ENCODE assay signal across 15 cellular contexts in the genomic region with DNA sequence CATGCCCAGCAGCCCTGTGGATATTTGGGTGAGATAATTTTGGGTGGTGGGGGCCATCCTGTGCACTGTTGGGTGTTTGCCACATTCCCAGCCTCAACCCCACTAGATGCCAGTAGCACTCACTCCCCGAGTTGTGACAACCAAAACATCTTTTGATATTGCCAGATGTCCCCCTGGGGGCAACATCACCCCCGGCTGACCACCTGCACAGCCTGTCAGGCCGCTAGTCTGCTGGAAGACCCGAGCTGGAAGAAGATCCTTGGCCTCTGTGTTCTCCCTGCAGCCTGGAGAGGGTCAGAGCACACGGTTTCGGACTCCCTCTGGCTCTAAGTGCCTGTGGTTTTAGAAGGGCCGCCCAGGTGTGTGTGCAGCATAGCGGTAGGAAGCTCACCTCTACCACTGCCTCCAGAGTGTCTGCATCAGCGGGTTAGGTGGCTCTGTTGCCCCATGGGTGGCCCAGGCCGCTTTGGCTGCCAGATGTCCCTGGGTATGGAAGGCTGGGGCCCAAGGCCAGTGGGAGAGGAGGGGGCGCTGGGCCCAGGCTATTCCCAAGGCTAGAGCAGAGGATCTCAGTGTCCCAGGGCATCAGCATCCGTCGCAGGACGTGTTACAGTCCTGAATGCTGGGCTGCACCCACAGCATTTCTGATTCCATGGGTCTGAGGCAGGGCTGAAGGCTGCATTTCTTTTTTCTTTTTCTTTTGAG.
DNase-seq lines count a peak whose midpoint lies in the region; ATAC-seq, FAIRE-seq and TF ChIP-seq lines count a peak whose summit lies in the region.
"Had no signal": no experiment of that assay in that cellular context is flagged by ENCODE, and none has a peak within 500 bp of the region (broad histone marks: within the 10 kb centered on the region; RNA-seq: fewer than 3 reads in every experiment).

No MANE protein-coding gene starts in this region.

- H3K4me1 ChIP-seq in right lobe of liver (peaks cover 0 to 19% (median 5%) of the 10 kb centered on the region in 4 donors), HepG2 (ENCODE audit: insufficient read depth, low read length) (peaks cover 31% of the 10 kb centered on the region), aorta (ENCODE audit: control insufficient read depth in 1 of 2, insufficient read depth in 2 of 2, low read length in 2 of 2) (no peaks in the 10 kb centered on the region)

- TF ChIP-seq EP300 in HepG2 (IDR thresholded peaks at IDR 0.05; ENCODE audit: low read depth in 2 of 2, low read length in 2 of 2) (no peak), HepG2 (CRISPR knock-in tag; IDR thresholded peaks at IDR 0.05; ENCODE audit: borderline replicate concordance) (no peak)

- TF ChIP-seq CTCF in right lobe of liver (IDR thresholded peaks at IDR 0.05) (no peak), HepG2 (CRISPR knock-in tag; IDR thresholded peaks at IDR 0.05) (no peak)

- H4K20me1 ChIP-seq in HepG2 (ENCODE audit: insufficient read depth, low read length): peaks cover 4% of the 10 kb centered on the region; the same call in 1 of the 2 replicates

- intact Hi-C loops in right lobe of liver (cut with DNase I): no loop called here
- intact Hi-C loops in HepG2 (cut with micrococcal nuclease; ENCODE audit: unreplicated experiment): no loop called here
- intact Hi-C loops in left cardiac atrium (cut with DNase I): no loop called here
- intact Hi-C loops in aorta (cut with DNase I): no loop called here

- TF ChIP-seq RAD21 in HepG2 (CRISPR knock-in tag; IDR thresholded peaks at IDR 0.05): no peak

- CTCF ChIA-PET in HepG2 (lab: Yijun Ruan, JAX; ENCODE audit: low intra/inter-chr PET ratio, low total read pairs): interaction anchor here (1.2 to 1.5 kb wide), 2 partner anchors 145 to 147 kb away, joined by 3 read pairs; no protein-coding TSS in a partner anchor

- H3K4me2 ChIP-seq in HepG2 (ENCODE audit: low read depth, low read length): no peak overlapping the region
- H3K4me2 ChIP-seq: GM23338 had no signal

- H3K9ac ChIP-seq in HepG2 (ENCODE audit: insufficient read depth, low read depth, low read length): no peak overlapping the region

- no TSS peak for BruUV-seq in HepG2 (replicated peaks; lab: Mats Ljungman, UMichigan)

- H3K9me3 ChIP-seq in right lobe of liver (no peaks in the 10 kb centered on the region), HepG2 (ENCODE audit: low read length) (no peaks in the 10 kb centered on the region), aorta (ENCODE audit: control insufficient read depth, low read length) (no peaks in the 10 kb centered on the region)
- H3K9me3 ChIP-seq: esophagus muscularis mucosa, tibial artery had no signal

- no peak overlapping the region for H2AFZ ChIP-seq in HepG2 (ENCODE audit: low read length)
- H2AFZ ChIP-seq: GM23338 had no signal

- peak; percentile 39 for DNase-seq in DMS153 (lab: John Stamatoyannopoulos, UW)
- no peak for DNase-seq in DMS153 treated with DMSO at 0.1 percent for 48 hours (lab: John Stamatoyannopoulos, UW; ENCODE audit: unreplicated experiment)
- DNase-seq in right lobe of liver: peak in 2 of 3 donors; percentile 41
- DNase-seq in HepG2 (ENCODE audit: low spot score): no peak
- DNase-seq in left cardiac atrium: peak; percentile 15
- peak; percentile 39 to 62 for DNase-seq in aorta
- no peak for DNase-seq in KBM-7
- no peak for DNase-seq in SKM-1 (lab: John Stamatoyannopoulos, UW; ENCODE audit: unreplicated experiment)
- DNase-seq: activated CD4-positive, alpha-beta T cell treated with anti-CD3 and anti-CD28 coated beads, Interleukin-2, amount 10 ng/mL, durations not matched to agents 7 days and 5 days; NCI-H2081; tibial artery had no signal

- H3K36me3 ChIP-seq in right lobe of liver (no peaks in the 10 kb centered on the region), HepG2 (replicated peaks in 1 of 2; ENCODE audit: control insufficient read depth in 1 of 2, insufficient read depth in 2 of 2, low read length in 2 of 2) (no peaks in the 10 kb centered on the region), aorta (ENCODE audit: control insufficient read depth in 1 of 2, insufficient read depth in 2 of 2, low read length in 1 of 2) (no peaks in the 10 kb centered on the region)
- H3K36me3 ChIP-seq: esophagus muscularis mucosa, tibial artery had no signal

- in situ Hi-C loops in HepG2 (cut with HindIII; ENCODE audit: extremely low pct_ligation_motif_present, low pct_unique_long_range_greater_than_20kb) (no loop called here), KBM-7 (cut with MboI; ENCODE audit: low pct_unique_long_range_greater_than_20kb, low sequenced_read_pairs) (no loop called here)

- H3K27me3 ChIP-seq in right lobe of liver (no peaks in the 10 kb centered on the region), HepG2 (ENCODE audit: control insufficient read depth in 1 of 2, insufficient read depth in 2 of 2, low read length in 2 of 2) (peaks cover 0 to 3% of the 10 kb centered on the region in 2 experiments; a peak in 1 of 5 replicates), aorta (ENCODE audit: control insufficient read depth in 1 of 2, insufficient read depth in 2 of 2, low read length in 1 of 2) (no peaks in the 10 kb centered on the region)
- H3K27me3 ChIP-seq: esophagus muscularis mucosa, tibial artery had no signal

- H3K27ac ChIP-seq in right lobe of liver (no peak overlapping the region), HepG2 (ENCODE audit: extremely low read length, insufficient read depth, low read length) (no peak overlapping the region), aorta (ENCODE audit: low read depth in 1 of 2, low read length in 2 of 2) (no peak overlapping the region)
- H3K27ac ChIP-seq: 22Rv1, esophagus muscularis mucosa, tibial artery had no signal

- ATAC-seq in right lobe of liver (no peak), HepG2 (no peak), left cardiac atrium (no peak), aorta (ENCODE audit: low FRiP score) (no peak)

- H3K4me3 ChIP-seq in right lobe of liver (no peak overlapping the region), HepG2 (replicated peaks in 1 of 3; ENCODE audit: insufficient read depth in 1 of 3, low read depth in 2 of 3, low read length in 3 of 3) (no peak overlapping the region), aorta (ENCODE audit: low read length in 2 of 2) (no peak overlapping the region)
- H3K4me3 ChIP-seq: esophagus muscularis mucosa, GM23338, tibial artery had no signal

- H3K79me2 ChIP-seq in HepG2 (ENCODE audit: insufficient read depth, low read length): no peaks in the 10 kb centered on the region

- no peak for FAIRE-seq in HepG2 (lab: Jason Lieb, UNC)
- FAIRE-seq: islet of Langerhans had no signal

- TF ChIP-seq POLR2A in right lobe of liver (IDR thresholded peaks at IDR 0.05) (no peak), HepG2 (IDR thresholded peaks at IDR 0.05; ENCODE audit: insufficient read depth in 1 of 2, low read depth in 2 of 2, low read length in 2 of 2) (no peak)

- 89% methylated on average over 4 of the region's 14 CpGs for WGBS in right lobe of liver (ENCODE audit: insufficient coverage, low coverage, low lambda C conversion rate, missing lambda C conversion rate)
- 66% methylated on average over 8 of the region's 14 CpGs for WGBS in HepG2 (ENCODE audit: low lambda C conversion rate)
- 90 to 93% methylated on average over 14 of the region's 14 CpGs for WGBS in aorta, 2 donors

- POLR2A ChIA-PET in HepG2 (lab: Yijun Ruan, JAX): interaction anchor here (0.9 kb wide), 1 partner anchor 194 kb away, joined by 3 read pairs; no protein-coding TSS in a partner anchor

TF ChIP-seq in HepG2, 621 proteins besides CTCF, POLR2A, EP300 and RAD21 (continues in another document):
- TF ChIP-seq TOPORS (CRISPR knock-in tag; IDR thresholded peaks at IDR 0.05): no peak
- TF ChIP-seq CBFB (CRISPR knock-in tag; IDR thresholded peaks at IDR 0.05): no peak
- TF ChIP-seq, protein P1, sequence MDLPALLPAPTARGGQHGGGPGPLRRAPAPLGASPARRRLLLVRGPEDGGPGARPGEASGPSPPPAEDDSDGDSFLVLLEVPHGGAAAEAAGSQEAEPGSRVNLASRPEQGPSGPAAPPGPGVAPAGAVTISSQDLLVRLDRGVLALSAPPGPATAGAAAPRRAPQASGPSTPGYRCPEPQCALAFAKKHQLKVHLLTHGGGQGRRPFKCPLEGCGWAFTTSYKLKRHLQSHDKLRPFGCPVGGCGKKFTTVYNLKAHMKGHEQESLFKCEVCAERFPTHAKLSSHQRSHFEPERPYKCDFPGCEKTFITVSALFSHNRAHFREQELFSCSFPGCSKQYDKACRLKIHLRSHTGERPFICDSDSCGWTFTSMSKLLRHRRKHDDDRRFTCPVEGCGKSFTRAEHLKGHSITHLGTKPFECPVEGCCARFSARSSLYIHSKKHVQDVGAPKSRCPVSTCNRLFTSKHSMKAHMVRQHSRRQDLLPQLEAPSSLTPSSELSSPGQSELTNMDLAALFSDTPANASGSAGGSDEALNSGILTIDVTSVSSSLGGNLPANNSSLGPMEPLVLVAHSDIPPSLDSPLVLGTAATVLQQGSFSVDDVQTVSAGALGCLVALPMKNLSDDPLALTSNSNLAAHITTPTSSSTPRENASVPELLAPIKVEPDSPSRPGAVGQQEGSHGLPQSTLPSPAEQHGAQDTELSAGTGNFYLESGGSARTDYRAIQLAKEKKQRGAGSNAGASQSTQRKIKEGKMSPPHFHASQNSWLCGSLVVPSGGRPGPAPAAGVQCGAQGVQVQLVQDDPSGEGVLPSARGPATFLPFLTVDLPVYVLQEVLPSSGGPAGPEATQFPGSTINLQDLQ (CRISPR knock-in tag; IDR thresholded peaks at IDR 0.05): no peak
- no peak for TF ChIP-seq ZNF33B (CRISPR knock-in tag; IDR thresholded peaks at IDR 0.05)
- no peak for TF ChIP-seq EED (CRISPR knock-in tag; IDR thresholded peaks at IDR 0.05)
- no peak for TF ChIP-seq ZNF34 (CRISPR knock-in tag; IDR thresholded peaks at IDR 0.05; ENCODE audit: borderline replicate concordance)
- TF ChIP-seq ZNF746 (CRISPR knock-in tag; IDR thresholded peaks at IDR 0.05): no peak
- no peak for TF ChIP-seq SYNCRIP (IDR thresholded peaks at IDR 0.05; ENCODE audit: insufficient read depth, low read depth, low read length)

Comparison
In these comparisons a context has a peak if more than half of its experiments do, and no peak if none do; other contexts are left out.
1. DNase-seq: peak in DMS153 (single experiment), right lobe of liver (2 of 3), left cardiac atrium (single experiment) and aorta (2 of 2); none in DMS153 treated with DMSO at 0.1 percent for 48 hours (single experiment), HepG2 (single experiment), KBM-7 (single experiment) and SKM-1 (single experiment).